ENCODE assay signal across 16 cellular contexts in the genomic region with DNA sequence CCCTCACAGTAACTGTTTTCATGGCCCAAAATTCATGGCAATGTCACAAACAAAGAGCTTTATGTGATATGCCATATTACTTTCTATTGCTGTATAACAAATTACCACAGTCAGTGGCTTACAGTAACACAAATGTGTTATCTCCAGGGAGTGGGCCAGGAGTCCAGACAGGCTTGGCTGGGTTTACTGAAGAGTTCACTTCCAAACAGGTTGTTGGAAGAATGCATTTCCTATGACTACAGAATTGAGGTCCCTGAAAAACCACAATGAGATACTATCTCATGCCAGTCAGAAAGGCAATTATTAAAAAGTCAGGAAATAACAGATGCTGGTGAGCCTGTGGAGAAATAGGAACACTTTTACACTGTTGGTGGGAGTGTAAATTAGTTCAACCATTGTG.
"Had no signal": no experiment of that assay in that cellular context is flagged by ENCODE, and none has a peak within 500 bp of the region (broad histone marks: within the 10 kb centered on the region; RNA-seq: fewer than 3 reads in every experiment).

No MANE protein-coding gene starts in this region.

- H3K27ac ChIP-seq: esophagus squamous epithelium, right atrium auricular region, sigmoid colon, suprapubic skin, thyroid gland, uterus had no signal

- DNase-seq: effector memory CD4-positive, alpha-beta T cell; esophagus squamous epithelium; foreskin fibroblast; immature natural killer cell; mucosa of descending colon; naive thymus-derived CD8-positive, alpha-beta T cell; posterior cingulate gyrus; sigmoid colon; small intestine; stimulated activated CD4-positive, alpha-beta T cell treated with anti-CD3 and anti-CD28 coated beads, Interleukin-2, amount 100 ng/mL, for 48 hours; stimulated activated naive CD4-positive, alpha-beta T cell treated with Interleukin-2 at 50 U/mL for 16 hours; thyroid gland; uterus had no signal

- H3K36me3 ChIP-seq: esophagus squamous epithelium, right atrium auricular region, sigmoid colon, suprapubic skin, thyroid gland, uterus had no signal

- H3K4me1 ChIP-seq: esophagus squamous epithelium, right atrium auricular region, sigmoid colon, suprapubic skin, thyroid gland, uterus had no signal

- ATAC-seq: left lobe of liver; mucosa of descending colon; naive thymus-derived CD8-positive, alpha-beta T cell had no signal

- H3K9me3 ChIP-seq: esophagus squamous epithelium, mucosa of descending colon, right atrium auricular region, sigmoid colon, suprapubic skin, thyroid gland, uterus had no signal

- H3K4me3 ChIP-seq: esophagus squamous epithelium, mucosa of descending colon, right atrium auricular region, sigmoid colon, suprapubic skin, thyroid gland, uterus had no signal

- H3K27me3 ChIP-seq: esophagus squamous epithelium, right atrium auricular region, sigmoid colon, suprapubic skin, thyroid gland, uterus had no signal
